22 cellular contexts compared by ENCODE assay signal in genomic region chr16:189604-190186, GRCh38. TPM values are rescaled to one million over a fixed set of nuclear protein-coding genes. Genes with fewer than 3 reads are reported as not detected.
DNase-seq lines count a peak whose midpoint lies in the region; ATAC-seq, FAIRE-seq and TF ChIP-seq lines count a peak whose summit lies in the region.
"Had no signal": no experiment of that assay in that cellular context is flagged by ENCODE, and none has a peak within 500 bp of the region (broad histone marks: within the 10 kb centered on the region; RNA-seq: fewer than 3 reads in every experiment).

No MANE protein-coding gene starts in this region.

- H3K27me3 Mint-ChIP-seq in neural progenitor cell (ENCODE audit: insufficient read depth, low read depth) (peaks cover 5% of the 10 kb centered on the region), chondrocyte (ENCODE audit: low read depth) (no peaks in the 10 kb centered on the region)
- H3K27me3 Mint-ChIP-seq in activated naive CD4-positive, alpha-beta T cell treated with anti-CD3 and anti-CD28 coated beads, Interleukin-2, amount 10 ng/mL, durations not matched to agents 7 days and 5 days = no peaks in the 10 kb centered on the region
- H3K27me3 Mint-ChIP-seq: CD4-positive, CD25-positive, alpha-beta regulatory T cell had no signal

- no peak for TF ChIP-seq CTCF in OCI-LY7 (conservative IDR thresholded peaks at IDR 0.05; ENCODE audit: low read length)
- no peak for TF ChIP-seq CTCF in K562 (IDR thresholded peaks at IDR 0.05 in 2 of 3, conservative IDR thresholded peaks at IDR 0.05 in 1 of 3; ENCODE audit: insufficient read depth in 2 of 3, low read depth in 1 of 3, low read length in 3 of 3)
- no peak for TF ChIP-seq CTCF in neural progenitor cell (IDR thresholded peaks at IDR 0.05)
- TF ChIP-seq CTCF in esophagus muscularis mucosa (IDR thresholded peaks at IDR 0.05) = no peak
- TF ChIP-seq CTCF in chondrocyte (IDR thresholded peaks at IDR 0.05) = no peak

- intact Hi-C loops in OCI-LY7 (cut with micrococcal nuclease; ENCODE audit: unreplicated experiment) = loop anchor here (2.0 kb wide), 1 partner anchor 83 kb away; no protein-coding TSS in a partner anchor
- intact Hi-C loops in K562 (cut with micrococcal nuclease) = no loop called here
- intact Hi-C loops in aorta (cut with DNase I) = no loop called here
- intact Hi-C loops in esophagus muscularis mucosa (cut with DNase I) = no loop called here

- H3K9ac ChIP-seq in K562 (ENCODE audit: insufficient read depth in 1 of 2, low read depth in 2 of 2, low read length in 2 of 2) (peak overlapping the region in 1 of 2 experiments; percentile 13; a peak in 1 of 4 replicates), neural progenitor cell (no peak overlapping the region)
- H3K9ac ChIP-seq: SK-N-SH had no signal

- no peaks in the 10 kb centered on the region for H3K79me2 ChIP-seq in OCI-LY7 (ENCODE audit: insufficient read depth, low read depth, low read length)
- no peaks in the 10 kb centered on the region; the same call in 2 of the 3 replicates for H3K79me2 ChIP-seq in K562 (ENCODE audit: control insufficient read depth, insufficient read depth, low read length)
- no peaks in the 10 kb centered on the region for H3K79me2 ChIP-seq in neural progenitor cell (ENCODE audit: low read depth)

- H3K9me3 Mint-ChIP-seq in neural progenitor cell = no peaks in the 10 kb centered on the region
- no peaks in the 10 kb centered on the region for H3K9me3 Mint-ChIP-seq in chondrocyte (ENCODE audit: low read depth)
- H3K9me3 Mint-ChIP-seq in activated naive CD4-positive, alpha-beta T cell treated with anti-CD3 and anti-CD28 coated beads, Interleukin-2, amount 10 ng/mL, durations not matched to agents 7 days and 5 days = no peaks in the 10 kb centered on the region
- H3K9me3 Mint-ChIP-seq: CD4-positive, CD25-positive, alpha-beta regulatory T cell had no signal

- no peak overlapping the region for H3K4me3 ChIP-seq in OCI-LY7 (ENCODE audit: low read depth, low read length, poor library complexity, severe bottlenecking)
- H3K4me3 ChIP-seq in K562 = no peak overlapping the region
- H3K4me3 ChIP-seq in neural progenitor cell = no peak overlapping the region
- no peak overlapping the region for H3K4me3 ChIP-seq in aorta (ENCODE audit: low read length in 2 of 2)
- no peak overlapping the region for H3K4me3 ChIP-seq in esophagus muscularis mucosa
- H3K4me3 ChIP-seq: HAP-1, PC-9 had no signal

- TF ChIP-seq POLR2A in K562 (conservative IDR thresholded peaks at IDR 0.05) (no peak), esophagus muscularis mucosa (IDR thresholded peaks at IDR 0.05; ENCODE audit: low read depth) (no peak)

- no peak for ATAC-seq in K562
- peak; percentile 46 for ATAC-seq in aorta (ENCODE audit: low FRiP score)

- TF ChIP-seq EP300 in K562 (IDR thresholded peaks at IDR 0.05; ENCODE audit: low read length) (no peak), esophagus muscularis mucosa (IDR thresholded peaks at IDR 0.05) (no peak)

- H3K27ac Mint-ChIP-seq in neural progenitor cell (no peak overlapping the region), chondrocyte (ENCODE audit: unreplicated experiment) (no peak overlapping the region)
- no peak overlapping the region for H3K27ac Mint-ChIP-seq in activated naive CD4-positive, alpha-beta T cell treated with anti-CD3 and anti-CD28 coated beads, Interleukin-2, amount 10 ng/mL, durations not matched to agents 7 days and 5 days

- 98% methylated on average over 32 of the region's 34 CpGs for WGBS in K562 (ENCODE audit: insufficient coverage, low coverage, missing lambda C conversion rate)
- 93% methylated on average over 34 of the region's 34 CpGs for WGBS in aorta, 2 donors
- 89% methylated on average over 25 of the region's 34 CpGs for WGBS in esophagus muscularis mucosa

- POLR2A ChIA-PET in OCI-LY7 (lab: Charles Lee) = no interaction called here
- POLR2A ChIA-PET in K562 (lab: Yijun Ruan, JAX) = no interaction called here

- FAIRE-seq in K562 (lab: Jason Lieb, UNC) = no peak
- FAIRE-seq: HTR-8/SVneo had no signal

- no peaks in the 10 kb centered on the region for H3K4me1 ChIP-seq in OCI-LY7 (ENCODE audit: insufficient read depth, low read length, poor library complexity, severe bottlenecking)
- H3K4me1 ChIP-seq in K562 (replicated peaks in 1 of 2; ENCODE audit: control insufficient read depth in 2 of 2, insufficient read depth in 2 of 2, low read length in 2 of 2) = peaks cover 0 to 13% of the 10 kb centered on the region in 2 experiments; a peak in 2 of 5 replicates
- no peaks in the 10 kb centered on the region for H3K4me1 ChIP-seq in neural progenitor cell
- no peaks in the 10 kb centered on the region for H3K4me1 ChIP-seq in aorta (ENCODE audit: control insufficient read depth in 1 of 2, insufficient read depth in 2 of 2, low read length in 2 of 2)
- H3K4me1 ChIP-seq in esophagus muscularis mucosa = no peaks in the 10 kb centered on the region
- H3K4me1 ChIP-seq: HAP-1 had no signal

- DNase-seq in OCI-LY7 (ENCODE audit: low spot score) (no peak), K562 (ENCODE audit: extremely low read depth in 1 of 4, low spot score in 3 of 4) (no peak), neural progenitor cell (ENCODE audit: low spot score) (no peak), aorta (peak in 1 of 2 donors; percentile 34), esophagus muscularis mucosa (ENCODE audit: extremely low spot score) (no peak), chondrocyte (ENCODE audit: low spot score) (no peak)
- DNase-seq in activated naive CD4-positive, alpha-beta T cell treated with anti-CD3 and anti-CD28 coated beads, Interleukin-2, amount 10 ng/mL, durations not matched to agents 7 days and 5 days = no peak
- DNase-seq: CD4-positive, CD25-positive, alpha-beta regulatory T cell; DMS79; IMR-90; NCI-H1417; NCI-H1694 treated with DMSO at 0.1 percent for 48 hours; NCI-H446; NCI-H526; PC-9; RPMI8226; SHP77 treated with DMSO at 0.1 percent for 48 hours; SK-N-SH had no signal

- H3K4me3 Mint-ChIP-seq in neural progenitor cell = peak overlapping the region; percentile 63
- no peak overlapping the region for H3K4me3 Mint-ChIP-seq in chondrocyte (ENCODE audit: unreplicated experiment)
- no peak overlapping the region for H3K4me3 Mint-ChIP-seq in activated naive CD4-positive, alpha-beta T cell treated with anti-CD3 and anti-CD28 coated beads, Interleukin-2, amount 10 ng/mL, durations not matched to agents 7 days and 5 days
- H3K4me3 Mint-ChIP-seq: CD4-positive, CD25-positive, alpha-beta regulatory T cell had no signal

- H3K9me1 ChIP-seq in K562 (ENCODE audit: control insufficient read depth, insufficient read depth, low read length) = no peaks in the 10 kb centered on the region

- H2AFZ ChIP-seq in OCI-LY7 (ENCODE audit: low read length) = no peak overlapping the region
- no peak overlapping the region for H2AFZ ChIP-seq in K562 (ENCODE audit: low read depth, low read length)
- no peak overlapping the region for H2AFZ ChIP-seq in neural progenitor cell (replicated peaks)
- H2AFZ ChIP-seq: PC-9 had no signal

- H3K36me3 ChIP-seq in OCI-LY7 (ENCODE audit: insufficient read depth, low read length) = peaks cover 88% of the 10 kb centered on the region
- peaks cover 80% of the 10 kb centered on the region for H3K36me3 ChIP-seq in K562 (ENCODE audit: control insufficient read depth, insufficient read depth, low read length)
- H3K36me3 ChIP-seq in neural progenitor cell = no peaks in the 10 kb centered on the region
- peaks cover 0 to 20% of the 10 kb centered on the region in 2 donors for H3K36me3 ChIP-seq in aorta (ENCODE audit: control insufficient read depth in 1 of 2, insufficient read depth in 2 of 2, low read length in 1 of 2)
- peaks cover 68 to 77% (median 74%) of the 10 kb centered on the region in 4 donors for H3K36me3 ChIP-seq in esophagus muscularis mucosa

- no peak overlapping the region for H3K4me2 ChIP-seq in OCI-LY7 (ENCODE audit: low read length)
- H3K4me2 ChIP-seq in K562 (ENCODE audit: insufficient read depth, low read length) = no peak overlapping the region
- no peak overlapping the region for H3K4me2 ChIP-seq in neural progenitor cell
- H3K4me2 ChIP-seq: PC-9, SK-N-SH had no signal

- H3K9me3 ChIP-seq in OCI-LY7 (ENCODE audit: low read length) (no peaks in the 10 kb centered on the region), K562 (replicated peaks; ENCODE audit: control insufficient read depth, insufficient read depth, low read depth, low read length) (peaks cover 2% of the 10 kb centered on the region; the same call in 1 of the 2 replicates), neural progenitor cell (ENCODE audit: low read depth) (no peaks in the 10 kb centered on the region), aorta (ENCODE audit: control insufficient read depth, low read length) (no peaks in the 10 kb centered on the region), esophagus muscularis mucosa (no peaks in the 10 kb centered on the region)
- H3K9me3 ChIP-seq: HAP-1, SK-N-SH had no signal

- H3K27me3 ChIP-seq in K562 (ENCODE audit: control insufficient read depth in 2 of 2, insufficient read depth in 2 of 2, low read length in 2 of 2) (no peaks in the 10 kb centered on the region), neural progenitor cell (no peaks in the 10 kb centered on the region), aorta (ENCODE audit: control insufficient read depth in 1 of 2, insufficient read depth in 2 of 2, low read length in 1 of 2) (no peaks in the 10 kb centered on the region), esophagus muscularis mucosa (no peaks in the 10 kb centered on the region)

- no peaks in the 10 kb centered on the region for H3K9me2 ChIP-seq in OCI-LY7 (ENCODE audit: insufficient read depth, low read length)
- H3K9me2 ChIP-seq: SK-N-SH had no signal

- H3K36me3 Mint-ChIP-seq in neural progenitor cell (peaks cover 36% of the 10 kb centered on the region), chondrocyte (ENCODE audit: low read depth) (peaks cover 38% of the 10 kb centered on the region)
- H3K36me3 Mint-ChIP-seq in activated naive CD4-positive, alpha-beta T cell treated with anti-CD3 and anti-CD28 coated beads, Interleukin-2, amount 10 ng/mL, durations not matched to agents 7 days and 5 days = peaks cover 45% of the 10 kb centered on the region

- in situ Hi-C loops in K562 (cut with MboI) = no loop called here

- H4K20me1 ChIP-seq in OCI-LY7 (ENCODE audit: insufficient read depth, low read length) (no peaks in the 10 kb centered on the region), K562 (replicated peaks; ENCODE audit: control insufficient read depth, insufficient read depth, low read length) (no peaks in the 10 kb centered on the region), neural progenitor cell (ENCODE audit: low read depth) (peaks cover 25% of the 10 kb centered on the region)

- BruUV-seq in OCI-LY7 (replicated peaks; lab: Mats Ljungman, UMichigan) (TSS peak; percentile 44), K562 (replicated peaks; lab: Mats Ljungman, UMichigan) (no TSS peak)

- H3K4me1 Mint-ChIP-seq in neural progenitor cell (no peaks in the 10 kb centered on the region), chondrocyte (ENCODE audit: low read depth) (no peaks in the 10 kb centered on the region)
- peaks cover 11% of the 10 kb centered on the region for H3K4me1 Mint-ChIP-seq in activated naive CD4-positive, alpha-beta T cell treated with anti-CD3 and anti-CD28 coated beads, Interleukin-2, amount 10 ng/mL, durations not matched to agents 7 days and 5 days

- no peak for TF ChIP-seq RAD21 in K562 (CRISPR knock-in tag; conservative IDR thresholded peaks at IDR 0.05 in 1 of 2, IDR thresholded peaks at IDR 0.05 in 1 of 2)

- CTCF ChIA-PET in OCI-LY7 (lab: Charles Lee; ENCODE audit: unreplicated experiment) = no interaction called here
- CTCF ChIA-PET in K562 (lab: Yijun Ruan, JAX; ENCODE audit: low intra/inter-chr PET ratio) = no interaction called here
- CTCF ChIA-PET in activated naive CD4-positive, alpha-beta T cell treated with anti-CD3 and anti-CD28 coated beads, Interleukin-2, amount 10 ng/mL, durations not matched to agents 7 days and 5 days (lab: Charles Lee) = interaction anchor here (1.2 to 1.8 kb wide), 2 partner anchors 9 to 33 kb away, joined by 3 read pairs; no protein-coding TSS in a partner anchor

- H3F3A ChIP-seq in neural progenitor cell (ENCODE audit: low read depth) = peaks cover 9% of the 10 kb centered on the region

- H3K27ac ChIP-seq in OCI-LY7 (ENCODE audit: low read depth, low read length, poor library complexity, severe bottlenecking) (no peak overlapping the region), K562 (ENCODE audit: extremely low read depth, low read depth, low read length) (no peak overlapping the region), neural progenitor cell (no peak overlapping the region), aorta (ENCODE audit: low read depth in 1 of 2, low read length in 2 of 2) (no peak overlapping the region), esophagus muscularis mucosa (replicated peaks in 1 of 4) (no peak overlapping the region)
- H3K27ac ChIP-seq: PC-9 had no signal

RNA-seq across cellular contexts. Expression of gene HBQ1, which starts 9.4 kb away (rescaled TPM):
- total RNA-seq in OCI-LY7 (2014; rRNA removed; shearing (Covaris generic)) = not detected in 2 replicates
- total RNA-seq in OCI-LY7 (2022) = not detected in 2 replicates
- total RNA-seq in K562 (2011; cell fraction: chromatin; rRNA removed; ENCODE audit: low replicate concordance) = 2.5 and 15.0 TPM in 2 replicates
- total RNA-seq in K562 (2011; cell fraction: nucleolus; rRNA removed) = 26.7 and 30.4 TPM in 2 replicates
- 12.8 and 14.4 TPM in 2 replicates for total RNA-seq in K562 (2011; cell fraction: nucleoplasm; rRNA removed)
- total RNA-seq in K562 (2014; rRNA removed) = 190 and 204 TPM in 2 replicates
- 1.7 and 2.3 TPM in 2 replicates for total RNA-seq in K562 (2014; rRNA removed; fragmentation: Illumina TruSeq; extraction: Trizol)
- 19.8 and 24.0 TPM in 2 replicates for total RNA-seq in K562 (2015; rRNA removed; fragmentation: Illumina TruSeq; extraction: Trizol)
- 89.7 and 102 TPM in 2 replicates for total RNA-seq in K562 (2021)
- polyA plus RNA-seq in K562 (2011; rRNA removed) = 23.1 and 32.6 TPM in 2 replicates
- polyA plus RNA-seq in K562 (2011; cell fraction: cytosol; rRNA removed) = 116 and 521 TPM in 2 replicates
- polyA plus RNA-seq in K562 (2011; cell fraction: nucleus; rRNA removed) = 52.1 and 114 TPM in 2 replicates
- 65.9 and 71.5 TPM in 2 replicates for polyA plus RNA-seq in K562 (2012)
- 4.8 and 31.2 TPM in 2 replicates for polyA plus RNA-seq in K562 (2014; fragmentation: Illumina TruSeq; extraction: Trizol)
- 10 to 100 TPM; 11.1 to 17.9 TPM for polyA plus RNA-seq in K562 (2014; fragmentation: Nextera tagmentation; extraction: Ambion mirVana)
- 151 and 161 TPM in 2 replicates for polyA plus RNA-seq in K562 (2014; rRNA removed)
- polyA minus RNA-seq in K562 (2011; rRNA and poly(A)+ RNA removed) = 0.81 and 2.2 TPM in 2 replicates
- polyA minus RNA-seq in K562 (2011; cell fraction: cytosol; rRNA and poly(A)+ RNA removed) = 8.6 and 9.8 TPM in 2 replicates
- polyA minus RNA-seq in K562 (2011; cell fraction: nucleus; rRNA and poly(A)+ RNA removed) = 6.5 and 7.7 TPM in 2 replicates
- total RNA-seq in neural progenitor cell (ENCODE audit: low replicate concordance) = 3.8 TPM in 1 of 2 replicates, not detected in the other
- not detected for total RNA-seq in aorta
- polyA plus RNA-seq in aorta = not detected
- 1 to 10 TPM in 1 of 4 donors, not detected in 3; 1.2 TPM for total RNA-seq in esophagus muscularis mucosa
- total RNA-seq in chondrocyte = 0.74 TPM in 1 of 3 replicates, not detected in the others
- total RNA-seq: CD4-positive, CD25-positive, alpha-beta regulatory T cell; IMR-90; M059J; PC-9 had no signal
- polyA plus RNA-seq: CD4-positive, CD25-positive, alpha-beta regulatory T cell had no signal

RNA-seq across cellular contexts. Expression of gene HBA1, which starts 13.2 kb away (rescaled TPM):
- total RNA-seq in OCI-LY7 (2014; rRNA removed; shearing (Covaris generic)) = not detected in 2 replicates
- not detected in 2 replicates for total RNA-seq in OCI-LY7 (2022)
- 48.1 and 106 TPM in 2 replicates for total RNA-seq in K562 (2011; cell fraction: chromatin; rRNA removed; ENCODE audit: low replicate concordance)
- total RNA-seq in K562 (2011; cell fraction: nucleolus; rRNA removed) = 358 and 373 TPM in 2 replicates
- total RNA-seq in K562 (2011; cell fraction: nucleoplasm; rRNA removed) = 287 and 376 TPM in 2 replicates
- 833 and 1,312 TPM in 2 replicates for total RNA-seq in K562 (2014; rRNA removed)
- total RNA-seq in K562 (2014; rRNA removed; fragmentation: Illumina TruSeq; extraction: Trizol) = 75.7 and 128 TPM in 2 replicates
- 235 and 260 TPM in 2 replicates for total RNA-seq in K562 (2015; rRNA removed; fragmentation: Illumina TruSeq; extraction: Trizol)
- 2,388 and 2,454 TPM in 2 replicates for total RNA-seq in K562 (2021)
- polyA plus RNA-seq in K562 (2011; rRNA removed) = 225 and 945 TPM in 2 replicates
- 1,412 and 5,030 TPM in 2 replicates for polyA plus RNA-seq in K562 (2011; cell fraction: cytosol; rRNA removed)
- polyA plus RNA-seq in K562 (2011; cell fraction: nucleus; rRNA removed) = 376 and 755 TPM in 2 replicates
- polyA plus RNA-seq in K562 (2012) = 890 and 2,659 TPM in 2 replicates
- 380 and 1,790 TPM in 2 replicates for polyA plus RNA-seq in K562 (2014; fragmentation: Illumina TruSeq; extraction: Trizol)
- polyA plus RNA-seq in K562 (2014; fragmentation: Nextera tagmentation; extraction: Ambion mirVana) = 100 to 1,000 TPM; 280 to 426 TPM
- polyA plus RNA-seq in K562 (2014; rRNA removed) = 1,187 and 1,422 TPM in 2 replicates
- polyA minus RNA-seq in K562 (2011; rRNA and poly(A)+ RNA removed) = 234 and 324 TPM in 2 replicates
- polyA minus RNA-seq in K562 (2011; cell fraction: cytosol; rRNA and poly(A)+ RNA removed) = 1,514 and 1,646 TPM in 2 replicates
- polyA minus RNA-seq in K562 (2011; cell fraction: nucleus; rRNA and poly(A)+ RNA removed) = 170 and 258 TPM in 2 replicates
- not detected in 2 replicates for total RNA-seq in neural progenitor cell (ENCODE audit: low replicate concordance)
- 1,000 to 10,000 TPM in 1 of 2 donors, 100 to 1,000 TPM in 1; 559 to 1,337 TPM for total RNA-seq in aorta
- polyA plus RNA-seq in aorta = 1 to 10 TPM in 1 of 2 donors, not detected in 1; 8.0 TPM
- 100 to 1,000 TPM in 1 of 4 donors, 10 to 100 TPM in 2, not detected in 1; 72.4 to 906 (median 98.6) TPM for total RNA-seq in esophagus muscularis mucosa
- not detected in 3 replicates for total RNA-seq in chondrocyte
- total RNA-seq: CD4-positive, CD25-positive, alpha-beta regulatory T cell; IMR-90; M059J; PC-9 had no signal
- polyA plus RNA-seq: BJ, SK-N-SH had no signal

RNA-seq across cellular contexts. Expression of gene HBA2, which starts 17.0 kb away (rescaled TPM):
- not detected in 2 replicates for total RNA-seq in OCI-LY7 (2014; rRNA removed; shearing (Covaris generic))
- not detected in 2 replicates for total RNA-seq in OCI-LY7 (2022)
- 30.8 and 82.0 TPM in 2 replicates for total RNA-seq in K562 (2011; cell fraction: chromatin; rRNA removed; ENCODE audit: low replicate concordance)
- 188 and 285 TPM in 2 replicates for total RNA-seq in K562 (2011; cell fraction: nucleolus; rRNA removed)
- 162 and 198 TPM in 2 replicates for total RNA-seq in K562 (2011; cell fraction: nucleoplasm; rRNA removed)
- total RNA-seq in K562 (2014; rRNA removed) = 286 and 525 TPM in 2 replicates
- total RNA-seq in K562 (2014; rRNA removed; fragmentation: Illumina TruSeq; extraction: Trizol) = 21.9 and 40.4 TPM in 2 replicates
- total RNA-seq in K562 (2015; rRNA removed; fragmentation: Illumina TruSeq; extraction: Trizol) = 60.6 and 61.0 TPM in 2 replicates
- total RNA-seq in K562 (2021) = 443 and 467 TPM in 2 replicates
- 144 and 346 TPM in 2 replicates for polyA plus RNA-seq in K562 (2011; rRNA removed)
- 625 and 2,736 TPM in 2 replicates for polyA plus RNA-seq in K562 (2011; cell fraction: cytosol; rRNA removed)
- 266 and 710 TPM in 2 replicates for polyA plus RNA-seq in K562 (2011; cell fraction: nucleus; rRNA removed)
- polyA plus RNA-seq in K562 (2012) = 154 and 603 TPM in 2 replicates
- polyA plus RNA-seq in K562 (2014; fragmentation: Illumina TruSeq; extraction: Trizol) = 106 and 709 TPM in 2 replicates
- polyA plus RNA-seq in K562 (2014; fragmentation: Nextera tagmentation; extraction: Ambion mirVana) = 100 to 1,000 TPM; 331 to 366 TPM
- polyA plus RNA-seq in K562 (2014; rRNA removed) = 670 and 853 TPM in 2 replicates
- polyA minus RNA-seq in K562 (2011; rRNA and poly(A)+ RNA removed) = 110 and 197 TPM in 2 replicates
- polyA minus RNA-seq in K562 (2011; cell fraction: cytosol; rRNA and poly(A)+ RNA removed) = 1,122 and 1,215 TPM in 2 replicates
- polyA minus RNA-seq in K562 (2011; cell fraction: nucleus; rRNA and poly(A)+ RNA removed) = 117 and 158 TPM in 2 replicates
- not detected in 2 replicates for total RNA-seq in neural progenitor cell (ENCODE audit: low replicate concordance)
- 1,000 to 10,000 TPM in 1 of 2 donors, 100 to 1,000 TPM in 1; 448 to 1,265 TPM for total RNA-seq in aorta
- 10 to 100 TPM; 30.6 to 35.8 TPM for polyA plus RNA-seq in aorta
- 1,000 to 10,000 TPM in 1 of 4 donors, 100 to 1,000 TPM in 1, 10 to 100 TPM in 1, 1 to 10 TPM in 1; 1.7 to 1,686 (median 156) TPM for total RNA-seq in esophagus muscularis mucosa
- not detected in 3 replicates for total RNA-seq in chondrocyte
- total RNA-seq: IMR-90, M059J, PC-9 had no signal
- polyA plus RNA-seq: IMR-90, SK-N-SH had no signal

RNA-seq across cellular contexts. Expression of gene HBM, which starts 23.9 kb away (rescaled TPM):
- not detected in 2 replicates for total RNA-seq in OCI-LY7 (2014; rRNA removed; shearing (Covaris generic))
- total RNA-seq in OCI-LY7 (2022) (not detected in 2 replicates), K562 (2014; rRNA removed) (not detected in 2 replicates), K562 (2014; rRNA removed; fragmentation: Illumina TruSeq; extraction: Trizol) (not detected in 2 replicates), K562 (2015; rRNA removed; fragmentation: Illumina TruSeq; extraction: Trizol) (not detected in 2 replicates), K562 (2021) (not detected in 2 replicates), neural progenitor cell (ENCODE audit: low replicate concordance) (not detected in 2 replicates), aorta (1 to 10 TPM in 1 of 2 donors, not detected in 1; 3.1 TPM), esophagus muscularis mucosa (1 to 10 TPM in 1 of 4 donors, not detected in 3; 3.8 TPM), chondrocyte (not detected in 3 replicates)
- not detected in 2 replicates for total RNA-seq in K562 (2011; cell fraction: chromatin; rRNA removed; ENCODE audit: low replicate concordance)
- total RNA-seq in K562 (2011; cell fraction: nucleolus; rRNA removed) = not detected in 2 replicates
- total RNA-seq in K562 (2011; cell fraction: nucleoplasm; rRNA removed) = not detected in 2 replicates
- polyA plus RNA-seq in K562 (2011; rRNA removed) (not detected in 2 replicates), K562 (2014; fragmentation: Illumina TruSeq; extraction: Trizol) (not detected in 2 replicates), K562 (2014; fragmentation: Nextera tagmentation; extraction: Ambion mirVana) (not detected), K562 (2014; rRNA removed) (not detected in 2 replicates), aorta (not detected)
- polyA plus RNA-seq in K562 (2011; cell fraction: cytosol; rRNA removed) = 1.2 TPM in 1 of 2 replicates, not detected in the other
- polyA plus RNA-seq in K562 (2011; cell fraction: nucleus; rRNA removed) = not detected in 2 replicates
- polyA plus RNA-seq in K562 (2012) = not detected in 2 replicates
- not detected in 2 replicates for polyA minus RNA-seq in K562 (2011; rRNA and poly(A)+ RNA removed)
- not detected in 2 replicates for polyA minus RNA-seq in K562 (2011; cell fraction: cytosol; rRNA and poly(A)+ RNA removed)
- not detected in 2 replicates for polyA minus RNA-seq in K562 (2011; cell fraction: nucleus; rRNA and poly(A)+ RNA removed)
- total RNA-seq: CD4-positive, CD25-positive, alpha-beta regulatory T cell; IMR-90; M059J; PC-9 had no signal
- polyA plus RNA-seq: BJ; CD4-positive, CD25-positive, alpha-beta regulatory T cell; IMR-90; SK-N-SH had no signal

RNA-seq across cellular contexts. Expression of gene HBZ, which starts 37.3 kb away (rescaled TPM):
- not detected in 2 replicates for total RNA-seq in OCI-LY7 (2014; rRNA removed; shearing (Covaris generic))
- total RNA-seq in OCI-LY7 (2022) (not detected in 2 replicates), K562 (2014; rRNA removed) (207 and 227 TPM in 2 replicates), K562 (2014; rRNA removed; fragmentation: Illumina TruSeq; extraction: Trizol) (35.6 and 63.2 TPM in 2 replicates), K562 (2015; rRNA removed; fragmentation: Illumina TruSeq; extraction: Trizol) (53.5 and 58.0 TPM in 2 replicates), K562 (2021) (480 and 495 TPM in 2 replicates), neural progenitor cell (ENCODE audit: low replicate concordance) (not detected in 2 replicates), aorta (not detected), esophagus muscularis mucosa (not detected), chondrocyte (not detected in 3 replicates)
- total RNA-seq in K562 (2011; cell fraction: chromatin; rRNA removed; ENCODE audit: low replicate concordance) = 24.8 and 31.8 TPM in 2 replicates
- total RNA-seq in K562 (2011; cell fraction: nucleolus; rRNA removed) = 215 and 289 TPM in 2 replicates
- 142 and 150 TPM in 2 replicates for total RNA-seq in K562 (2011; cell fraction: nucleoplasm; rRNA removed)
- polyA plus RNA-seq in K562 (2011; rRNA removed) (610 and 640 TPM in 2 replicates), K562 (2014; fragmentation: Illumina TruSeq; extraction: Trizol) (101 and 278 TPM in 2 replicates), K562 (2014; fragmentation: Nextera tagmentation; extraction: Ambion mirVana) (100 to 1,000 TPM in 1 of 2 experiments, 10 to 100 TPM in 1; 80.7 to 113 TPM), K562 (2014; rRNA removed) (365 and 410 TPM in 2 replicates), aorta (not detected)
- polyA plus RNA-seq in K562 (2011; cell fraction: cytosol; rRNA removed) = 883 and 4,551 TPM in 2 replicates
- polyA plus RNA-seq in K562 (2011; cell fraction: nucleus; rRNA removed) = 162 and 437 TPM in 2 replicates
- 135 and 513 TPM in 2 replicates for polyA plus RNA-seq in K562 (2012)
- polyA minus RNA-seq in K562 (2011; rRNA and poly(A)+ RNA removed) = 45.2 and 140 TPM in 2 replicates
- 516 and 634 TPM in 2 replicates for polyA minus RNA-seq in K562 (2011; cell fraction: cytosol; rRNA and poly(A)+ RNA removed)
- 180 and 270 TPM in 2 replicates for polyA minus RNA-seq in K562 (2011; cell fraction: nucleus; rRNA and poly(A)+ RNA removed)
- total RNA-seq: CD4-positive, CD25-positive, alpha-beta regulatory T cell; IMR-90; M059J; PC-9 had no signal
- polyA plus RNA-seq: BJ; CD4-positive, CD25-positive, alpha-beta regulatory T cell; IMR-90; SK-N-SH had no signal

Comparison
In these comparisons a context has a peak if more than half of its experiments do, and no peak if none do; other contexts are left out.
1. RNA of gene HBA1, which starts 13.2 kb away (total RNA-seq): 48.1 to 2,454 TPM in K562; not detected in OCI-LY7, not detected in neural progenitor cell and not detected in chondrocyte; every median in the first group is over 10 times any median in the second.
2. RNA of gene HBA2, which starts 17.0 kb away (total RNA-seq): 21.9 to 525 TPM in K562; not detected in OCI-LY7, not detected in neural progenitor cell and not detected in chondrocyte; every median in the first group is over 10 times any median in the second.